1 cellular context compared by ENCODE assay signal in the genomic region with DNA sequence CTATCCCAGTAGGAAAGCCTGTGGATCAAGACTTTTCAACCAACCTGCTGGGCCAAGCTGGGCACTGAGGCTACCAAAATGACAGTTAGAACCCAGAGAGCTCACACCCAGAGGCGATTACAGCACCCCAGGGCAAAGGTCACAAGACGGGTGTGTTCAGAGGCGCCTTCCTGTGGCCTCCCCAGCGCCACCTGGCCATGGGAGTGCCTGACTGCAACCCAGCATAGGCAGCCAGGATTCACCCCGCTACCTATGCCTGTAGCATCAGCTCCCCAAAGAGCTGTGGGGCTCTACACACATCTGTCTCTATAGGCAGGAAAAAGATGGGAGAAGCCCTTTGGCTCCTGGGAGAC.
TF ChIP-seq lines count a peak whose summit lies in the region.

No MANE protein-coding gene starts in this region.

TF ChIP-seq in HCT116, 20 proteins besides CTCF, POLR2A, EP300 and RAD21 (continued from another document):
- TF ChIP-seq, protein P1, sequence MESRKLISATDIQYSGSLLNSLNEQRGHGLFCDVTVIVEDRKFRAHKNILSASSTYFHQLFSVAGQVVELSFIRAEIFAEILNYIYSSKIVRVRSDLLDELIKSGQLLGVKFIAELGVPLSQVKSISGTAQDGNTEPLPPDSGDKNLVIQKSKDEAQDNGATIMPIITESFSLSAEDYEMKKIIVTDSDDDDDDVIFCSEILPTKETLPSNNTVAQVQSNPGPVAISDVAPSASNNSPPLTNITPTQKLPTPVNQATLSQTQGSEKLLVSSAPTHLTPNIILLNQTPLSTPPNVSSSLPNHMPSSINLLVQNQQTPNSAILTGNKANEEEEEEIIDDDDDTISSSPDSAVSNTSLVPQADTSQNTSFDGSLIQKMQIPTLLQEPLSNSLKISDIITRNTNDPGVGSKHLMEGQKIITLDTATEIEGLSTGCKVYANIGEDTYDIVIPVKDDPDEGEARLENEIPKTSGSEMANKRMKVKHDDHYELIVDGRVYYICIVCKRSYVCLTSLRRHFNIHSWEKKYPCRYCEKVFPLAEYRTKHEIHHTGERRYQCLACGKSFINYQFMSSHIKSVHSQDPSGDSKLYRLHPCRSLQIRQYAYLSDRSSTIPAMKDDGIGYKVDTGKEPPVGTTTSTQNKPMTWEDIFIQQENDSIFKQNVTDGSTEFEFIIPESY (IDR thresholded peaks at IDR 0.05; ENCODE audit: extremely low read depth, insufficient replicate concordance, low read length) = no peak
- TF ChIP-seq CEBPB (IDR thresholded peaks at IDR 0.05; ENCODE audit: low read depth) (no peak), EZH2 (IDR thresholded peaks at IDR 0.05) (no peak), SRF (IDR thresholded peaks at IDR 0.05; ENCODE audit: low read depth) (no peak), POLR2AphosphoS5 (IDR thresholded peaks at IDR 0.05; ENCODE audit: low read depth, low read length) (no peak)
- TF ChIP-seq, protein P2, sequence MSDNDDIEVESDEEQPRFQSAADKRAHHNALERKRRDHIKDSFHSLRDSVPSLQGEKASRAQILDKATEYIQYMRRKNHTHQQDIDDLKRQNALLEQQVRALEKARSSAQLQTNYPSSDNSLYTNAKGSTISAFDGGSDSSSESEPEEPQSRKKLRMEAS (IDR thresholded peaks at IDR 0.05) = no peak
TF ChIP-seq in HCT116: peak in this region for 0.
